In genomic region chr6:28267695-28268059, GRCh38 we compare ENCODE assay signal across 1 cellular context.
TF ChIP-seq lines count a peak whose summit lies in the region.

No MANE protein-coding gene starts in this region.

TF ChIP-seq in IMR-90, 13 proteins besides CTCF, POLR2A, EP300 and RAD21:
- TF ChIP-seq BHLHE40 (IDR thresholded peaks at IDR 0.05; ENCODE audit: low read depth, low read length) (no peak), USF2 (IDR thresholded peaks at IDR 0.05; ENCODE audit: low read depth, low read length) (no peak), MAZ (IDR thresholded peaks at IDR 0.05; ENCODE audit: borderline replicate concordance, low read depth, low read length) (no peak), RCOR1 (IDR thresholded peaks at IDR 0.05; ENCODE audit: insufficient replicate concordance, low read length) (no peak), CEBPB (IDR thresholded peaks at IDR 0.05; ENCODE audit: low read depth, low read length) (no peak), CHD1 (IDR thresholded peaks at IDR 0.05; ENCODE audit: low read depth, low read length) (no peak)
